Comparison of ENCODE assay signal across 13 cellular contexts in the genomic region with DNA sequence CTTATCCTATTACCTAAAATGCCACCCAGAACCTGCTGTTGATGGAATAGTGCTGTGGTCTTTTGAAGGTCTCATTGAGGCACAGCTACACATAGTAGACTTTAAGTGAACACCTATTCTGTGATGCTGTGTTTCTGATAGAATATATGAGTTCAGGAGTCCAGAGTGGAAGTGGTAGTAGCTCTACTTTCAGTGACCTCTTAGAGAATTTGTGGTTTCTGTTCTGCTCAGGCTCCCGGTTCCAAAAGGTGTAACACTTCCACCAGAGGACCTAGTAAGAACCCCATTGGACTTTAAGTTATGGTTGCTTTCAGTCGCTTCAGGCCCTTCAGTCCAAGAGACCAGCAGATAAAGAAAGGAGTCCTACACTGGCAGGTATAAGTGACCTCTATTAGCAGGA. TPM values are rescaled to one million over a fixed set of nuclear protein-coding genes. Genes with fewer than 3 reads are reported as not detected.
DNase-seq lines count a peak whose midpoint lies in the region; ATAC-seq and TF ChIP-seq lines count a peak whose summit lies in the region.
"Had no signal": no experiment of that assay in that cellular context is flagged by ENCODE, and none has a peak within 500 bp of the region (broad histone marks: within the 10 kb centered on the region; RNA-seq: fewer than 3 reads in every experiment).

No MANE protein-coding gene starts in this region.

- peak; percentile 27 for ATAC-seq in GM18907 (IDR thresholded peaks at IDR 0.05; ENCODE audit: unreplicated experiment)
- peak; percentile 40 for ATAC-seq in GM21717 (IDR thresholded peaks at IDR 0.05; ENCODE audit: unreplicated experiment)
- peak; percentile 37 for ATAC-seq in HG03108 (IDR thresholded peaks at IDR 0.05; ENCODE audit: unreplicated experiment)
- no peak for ATAC-seq in memory B cell (ENCODE audit: low read depth)

- peaks cover 51% of the 10 kb centered on the region for H3K4me1 Mint-ChIP-seq in memory B cell
- H3K4me1 Mint-ChIP-seq: central memory CD8-positive, alpha-beta T cell; immature natural killer cell; natural killer cell had no signal

- peaks cover 2% of the 10 kb centered on the region for H3K36me3 Mint-ChIP-seq in memory B cell
- H3K36me3 Mint-ChIP-seq: immature natural killer cell, natural killer cell had no signal

- peak overlapping the region; percentile 70 for H3K4me3 Mint-ChIP-seq in memory B cell
- H3K4me3 Mint-ChIP-seq: central memory CD8-positive, alpha-beta T cell; immature natural killer cell; natural killer cell had no signal

- no peak overlapping the region for H3K27ac ChIP-seq in right atrium auricular region

- H3K4me3 ChIP-seq in right atrium auricular region, result no peak overlapping the region

- peak overlapping the region; percentile 93 for H3K27ac Mint-ChIP-seq in memory B cell
- H3K27ac Mint-ChIP-seq: immature natural killer cell, natural killer cell had no signal

- no peak for TF ChIP-seq CTCF in right atrium auricular region (IDR thresholded peaks at IDR 0.05)

- DNase-seq in memory B cell (ENCODE audit: low spot score in 2 of 2), result no peak
- no peak for DNase-seq in NCI-H2227 (lab: John Stamatoyannopoulos, UW; ENCODE audit: unreplicated experiment)
- DNase-seq in ureter (ENCODE audit: low spot score), result no peak
- DNase-seq in right atrium auricular region (ENCODE audit: low spot score), result no peak
- DNase-seq in SW480 (ENCODE audit: low spot score), result no peak
- DNase-seq: immature natural killer cell; natural killer cell; small intestine; stimulated activated CD8-positive, alpha-beta memory T cell treated with anti-CD3 and anti-CD28 coated beads, Interleukin-4, amount 100 ng/mL, for 48 hours had no signal

- no peaks in the 10 kb centered on the region for H3K27me3 ChIP-seq in right atrium auricular region

- H3K36me3 ChIP-seq in right atrium auricular region, result no peaks in the 10 kb centered on the region

- H3K9me3 Mint-ChIP-seq in memory B cell, result no peaks in the 10 kb centered on the region
- H3K9me3 Mint-ChIP-seq: central memory CD8-positive, alpha-beta T cell; immature natural killer cell; natural killer cell had no signal

- H3K4me1 ChIP-seq in right atrium auricular region, result no peaks in the 10 kb centered on the region

- H3K9me3 ChIP-seq in right atrium auricular region, result no peaks in the 10 kb centered on the region

- no peaks in the 10 kb centered on the region for H3K27me3 Mint-ChIP-seq in memory B cell
- H3K27me3 Mint-ChIP-seq: central memory CD8-positive, alpha-beta T cell had no signal

RNA-seq across cellular contexts. Expression of gene MYCBP2, which starts 11.4 kb away (rescaled TPM):
- total RNA-seq in ureter (90.3 TPM), right atrium auricular region (10 to 100 TPM; 78.6 to 91.2 TPM)
